Comparison of ENCODE assay signal across 18 cellular contexts in the genomic region with DNA sequence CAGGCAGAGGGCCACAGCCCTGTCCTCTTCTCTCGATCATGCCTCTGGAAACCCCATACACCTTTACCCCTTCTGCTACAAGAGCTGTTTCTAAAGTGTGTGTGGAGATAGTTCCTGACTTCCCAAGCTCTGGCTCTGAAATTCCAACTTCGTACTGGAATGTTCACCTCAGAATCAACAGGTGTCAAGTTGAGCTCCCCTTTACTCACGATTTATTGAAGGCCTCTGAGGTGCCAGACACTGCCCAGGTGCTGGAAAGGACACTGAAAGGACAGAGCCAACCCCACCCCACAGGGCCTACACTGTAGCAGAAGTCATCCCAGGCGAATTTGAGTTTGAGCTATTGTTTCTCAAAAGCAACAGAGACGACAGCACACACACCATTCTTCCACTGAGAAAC.
DNase-seq lines count a peak whose midpoint lies in the region; ATAC-seq, FAIRE-seq and TF ChIP-seq lines count a peak whose summit lies in the region.
"Had no signal": no experiment of that assay in that cellular context is flagged by ENCODE, and none has a peak within 500 bp of the region (broad histone marks: within the 10 kb centered on the region; RNA-seq: fewer than 3 reads in every experiment).

No MANE protein-coding gene starts in this region.

- TF ChIP-seq CTCF in activated B cell treated with CpG ODN at 0.5 μM for 24 hours (IDR thresholded peaks at IDR 0.05): no peak
- TF ChIP-seq CTCF in endodermal cell (conservative IDR thresholded peaks at IDR 0.05): no peak
- TF ChIP-seq CTCF in pancreas (IDR thresholded peaks at IDR 0.05): no peak

- H3K9me3 ChIP-seq in endodermal cell (ENCODE audit: control insufficient read depth, low read length): no peaks in the 10 kb centered on the region
- no peaks in the 10 kb centered on the region for H3K9me3 ChIP-seq in pancreas
- H3K9me3 ChIP-seq: ascending aorta, SJSA1 had no signal

- H3K27me3 ChIP-seq in endodermal cell (ENCODE audit: control insufficient read depth, insufficient read depth, low read length, poor library complexity, severe bottlenecking) (no peaks in the 10 kb centered on the region), pancreas (no peaks in the 10 kb centered on the region)
- H3K27me3 ChIP-seq: ascending aorta, SJSA1 had no signal

- FAIRE-seq in pancreas (lab: Jason Lieb, UNC) (no peak), H54 (lab: Jason Lieb, UNC) (no peak)

- intact Hi-C loops in activated B cell treated with CpG ODN at 0.5 μM for 24 hours (cut with micrococcal nuclease) (no loop called here), pancreas (cut with DNase I) (loop anchor here in 1 of 3 donors (10.0 kb wide), 1 partner anchor 284 kb away; no protein-coding TSS in a partner anchor)

- H3K27me3 Mint-ChIP-seq in activated CD8-positive, alpha-beta memory T cell treated with anti-CD3 and anti-CD28 coated beads, Interleukin-2, amount 10 ng/mL, durations not matched to agents 7 days and 5 days: no peaks in the 10 kb centered on the region
- H3K27me3 Mint-ChIP-seq in activated B cell treated with CpG ODN at 0.5 μM for 24 hours (no peaks in the 10 kb centered on the region), endodermal cell (ENCODE audit: insufficient read depth) (no peaks in the 10 kb centered on the region)
- no peaks in the 10 kb centered on the region for H3K27me3 Mint-ChIP-seq in stimulated activated naive B cell treated with anti-CD40 and anti-IgM and Interleukin-4, amounts not matched to agents 10 μg/mL and 1 μg/mL and 100 μg/mL, for 72 hours

- peaks cover 32% of the 10 kb centered on the region for H3K36me3 Mint-ChIP-seq in activated CD8-positive, alpha-beta memory T cell treated with anti-CD3 and anti-CD28 coated beads, Interleukin-2, amount 10 ng/mL, durations not matched to agents 7 days and 5 days
- H3K36me3 Mint-ChIP-seq in activated B cell treated with CpG ODN at 0.5 μM for 24 hours (ENCODE audit: low read depth) (peaks cover 78% of the 10 kb centered on the region), endodermal cell (ENCODE audit: low read depth) (peaks cover 3% of the 10 kb centered on the region)
- peaks cover 14 to 16% of the 10 kb centered on the region in 2 donors for H3K36me3 Mint-ChIP-seq in stimulated activated naive B cell treated with anti-CD40 and anti-IgM and Interleukin-4, amounts not matched to agents 10 μg/mL and 1 μg/mL and 100 μg/mL, for 72 hours

- CTCF ChIA-PET in activated CD8-positive, alpha-beta memory T cell treated with anti-CD3 and anti-CD28 coated beads, Interleukin-2, amount 10 ng/mL, durations not matched to agents 7 days and 5 days (lab: Charles Lee): interaction anchor here (1.4 kb wide), 1 partner anchor 34 kb away, joined by 3 read pairs; no protein-coding TSS in a partner anchor
- CTCF ChIA-PET in activated B cell treated with CpG ODN at 0.5 μM for 24 hours (lab: Charles Lee): no interaction called here

- no peak overlapping the region for H3K4me3 Mint-ChIP-seq in activated CD8-positive, alpha-beta memory T cell treated with anti-CD3 and anti-CD28 coated beads, Interleukin-2, amount 10 ng/mL, durations not matched to agents 7 days and 5 days
- H3K4me3 Mint-ChIP-seq in activated B cell treated with CpG ODN at 0.5 μM for 24 hours: no peak overlapping the region
- no peak overlapping the region for H3K4me3 Mint-ChIP-seq in endodermal cell
- H3K4me3 Mint-ChIP-seq in stimulated activated naive B cell treated with anti-CD40 and anti-IgM and Interleukin-4, amounts not matched to agents 10 μg/mL and 1 μg/mL and 100 μg/mL, for 72 hours: no peak overlapping the region

- no peak for DNase-seq in activated CD8-positive, alpha-beta memory T cell treated with anti-CD3 and anti-CD28 coated beads, Interleukin-2, amount 10 ng/mL, durations not matched to agents 7 days and 5 days
- DNase-seq in activated CD8-positive, alpha-beta memory T cell treated with anti-CD3 and anti-CD28 coated beads for 24 hours: no peak
- DNase-seq in activated B cell treated with CpG ODN at 0.5 μM for 24 hours: no peak
- DNase-seq in endodermal cell: no peak
- no peak for DNase-seq in stimulated activated naive B cell treated with anti-CD40 and anti-IgM and Interleukin-4, amounts not matched to agents 10 μg/mL and 1 μg/mL and 100 μg/mL, for 72 hours
- no peak for DNase-seq in pancreas
- no peak for DNase-seq in H54 (ENCODE audit: insufficient read length, low spot score)
- no peak for DNase-seq in anterior cingulate cortex (lab: John Stamatoyannopoulos, UW)
- DNase-seq: activated T-cell treated with anti-CD3 and anti-CD28 coated beads, Interleukin-2, amount 50 U/mL, for 48 hours; DND-41; hippocampal formation; mesenchymal stem cell; NCI-H1436; PC-9; trophoblast cell had no signal

- H3K9ac ChIP-seq in endodermal cell (ENCODE audit: extremely low read depth, low read length, poor library complexity, severe bottlenecking): no peak overlapping the region

- no peaks in the 10 kb centered on the region for H3K9me3 Mint-ChIP-seq in activated CD8-positive, alpha-beta memory T cell treated with anti-CD3 and anti-CD28 coated beads, Interleukin-2, amount 10 ng/mL, durations not matched to agents 7 days and 5 days (ENCODE audit: low read depth)
- H3K9me3 Mint-ChIP-seq in activated B cell treated with CpG ODN at 0.5 μM for 24 hours: no peaks in the 10 kb centered on the region
- H3K9me3 Mint-ChIP-seq in endodermal cell: no peaks in the 10 kb centered on the region
- H3K9me3 Mint-ChIP-seq in stimulated activated naive B cell treated with anti-CD40 and anti-IgM and Interleukin-4, amounts not matched to agents 10 μg/mL and 1 μg/mL and 100 μg/mL, for 72 hours: no peaks in the 10 kb centered on the region

- H3K4me1 Mint-ChIP-seq in activated CD8-positive, alpha-beta memory T cell treated with anti-CD3 and anti-CD28 coated beads, Interleukin-2, amount 10 ng/mL, durations not matched to agents 7 days and 5 days: peaks cover 55% of the 10 kb centered on the region
- peaks cover 57% of the 10 kb centered on the region for H3K4me1 Mint-ChIP-seq in activated B cell treated with CpG ODN at 0.5 μM for 24 hours
- peaks cover 19% of the 10 kb centered on the region for H3K4me1 Mint-ChIP-seq in endodermal cell
- peaks cover 30 to 49% of the 10 kb centered on the region in 2 donors for H3K4me1 Mint-ChIP-seq in stimulated activated naive B cell treated with anti-CD40 and anti-IgM and Interleukin-4, amounts not matched to agents 10 μg/mL and 1 μg/mL and 100 μg/mL, for 72 hours

- WGBS in endodermal cell (ENCODE audit: insufficient coverage in 1 of 2, insufficient read length in 1 of 2), 2 experiments: 85 to 93% methylated on average over 2 to 5 of the region's 5 CpGs
- WGBS in pancreas, 2 donors: 70 to 73% methylated on average over 5 of the region's 5 CpGs

- H3K27ac Mint-ChIP-seq in activated CD8-positive, alpha-beta memory T cell treated with anti-CD3 and anti-CD28 coated beads, Interleukin-2, amount 10 ng/mL, durations not matched to agents 7 days and 5 days: peak overlapping the region; percentile 37
- H3K27ac Mint-ChIP-seq in activated B cell treated with CpG ODN at 0.5 μM for 24 hours (peak overlapping the region; percentile 73), endodermal cell (peak overlapping the region; percentile 1)
- peak overlapping the region; percentile 87 for H3K27ac Mint-ChIP-seq in stimulated activated naive B cell treated with anti-CD40 and anti-IgM and Interleukin-4, amounts not matched to agents 10 μg/mL and 1 μg/mL and 100 μg/mL, for 72 hours

- no peak for ATAC-seq in activated CD8-positive, alpha-beta memory T cell treated with anti-CD3 and anti-CD28 coated beads, Interleukin-2, amount 10 ng/mL, durations not matched to agents 7 days and 5 days
- ATAC-seq in activated B cell treated with CpG ODN at 0.5 μM for 24 hours (ENCODE audit: low read depth) (no peak), pancreas (no peak)
- ATAC-seq in stimulated activated naive B cell treated with anti-CD40 and anti-IgM and Interleukin-4, amounts not matched to agents 10 μg/mL and 1 μg/mL and 100 μg/mL, for 72 hours (replicated peaks): no peak

- H3K36me3 ChIP-seq in endodermal cell (ENCODE audit: control insufficient read depth, insufficient read depth, low read length): no peaks in the 10 kb centered on the region
- no peaks in the 10 kb centered on the region for H3K36me3 ChIP-seq in pancreas
- H3K36me3 ChIP-seq: ascending aorta had no signal

- H3K27ac ChIP-seq in endodermal cell (ENCODE audit: low read depth, low read length) (no peak overlapping the region), pancreas (peak overlapping the region in 1 of 4 donors; percentile 44)
- H3K27ac ChIP-seq: ascending aorta, C4-2B, PC-9, SJSA1 had no signal

- H3K4me1 ChIP-seq in endodermal cell (ENCODE audit: control insufficient read depth, insufficient read depth, low read length) (no peaks in the 10 kb centered on the region), pancreas (peaks cover 4 to 55% (median 24%) of the 10 kb centered on the region in 3 donors)

- POLR2A ChIA-PET in activated B cell treated with CpG ODN at 0.5 μM for 24 hours (lab: Charles Lee): no interaction called here

- H3K4me3 ChIP-seq in endodermal cell (ENCODE audit: low read length) (no peak overlapping the region), pancreas (no peak overlapping the region)
- H3K4me3 ChIP-seq: ascending aorta, PC-9, SJSA1 had no signal

- no peak for TF ChIP-seq POLR2A in H54 (IDR thresholded peaks at IDR 0.05; ENCODE audit: low read depth, low read length)

Comparison
In these comparisons a context has a peak if more than half of its experiments do, and no peak if none do; other contexts are left out.
1. H3K27ac Mint-ChIP-seq: peak in every context shown above with its lines; median percentile 87 in stimulated activated naive B cell treated with anti-CD40 and anti-IgM and Interleukin-4, amounts not matched to agents 10 μg/mL and 1 μg/mL and 100 μg/mL, for 72 hours; 73 in activated B cell treated with CpG ODN at 0.5 μM for 24 hours; 37 in activated CD8-positive, alpha-beta memory T cell treated with anti-CD3 and anti-CD28 coated beads, Interleukin-2, amount 10 ng/mL, durations not matched to agents 7 days and 5 days; 1 in endodermal cell.